ENCODE assay signal across 12 cellular contexts in the genomic region with DNA sequence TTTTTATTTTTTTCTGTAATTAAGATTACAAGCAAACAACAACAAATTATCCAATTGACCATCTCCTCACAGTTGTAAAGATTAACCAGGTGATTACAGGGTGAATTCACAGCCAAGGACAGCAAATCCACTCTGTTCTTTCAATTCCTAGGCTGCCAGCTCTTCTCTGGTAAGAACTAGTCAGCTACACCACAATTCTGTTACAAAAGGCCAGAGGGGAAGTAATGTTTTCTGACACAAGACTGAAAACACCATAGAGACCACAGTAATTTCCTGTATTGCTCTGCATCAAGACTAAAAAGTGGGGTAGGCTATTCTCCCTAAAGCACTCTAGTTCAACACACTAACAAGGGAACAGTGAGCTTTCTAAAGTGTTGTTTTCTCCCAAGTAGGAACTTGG. TPM values are rescaled to one million over a fixed set of nuclear protein-coding genes. Genes with fewer than 3 reads are reported as not detected.
DNase-seq lines count a peak whose midpoint lies in the region; ATAC-seq and TF ChIP-seq lines count a peak whose summit lies in the region.
"Had no signal": no experiment of that assay in that cellular context is flagged by ENCODE, and none has a peak within 500 bp of the region (broad histone marks: within the 10 kb centered on the region; RNA-seq: fewer than 3 reads in every experiment).

No MANE protein-coding gene starts in this region.

- CTCF ChIA-PET in SK-N-SH (lab: Yijun Ruan, JAX), result interaction anchor here (1.2 to 1.5 kb wide), 2 partner anchors 287 to 384 kb away, joined by 3 to 4 read pairs; no protein-coding TSS in a partner anchor

- H3K27ac ChIP-seq in SK-N-SH (ENCODE audit: low read depth in 2 of 2, low read length in 1 of 2), result no peak overlapping the region
- H3K27ac ChIP-seq: parathyroid adenoma had no signal

- no peaks in the 10 kb centered on the region for H3F3A ChIP-seq in SK-N-SH (replicated peaks; ENCODE audit: insufficient read depth)

- no peak for TF ChIP-seq POLR2A in NB4 (IDR thresholded peaks at IDR 0.05; ENCODE audit: extremely low read depth, insufficient read length)

- H3K9me3 ChIP-seq in SK-N-SH, result no peaks in the 10 kb centered on the region

- DNase-seq in NCI-H2196 (lab: John Stamatoyannopoulos, UW; ENCODE audit: unreplicated experiment), result peak; percentile 11
- no peak for DNase-seq in NCI-H2196 treated with DMSO at 0.1 percent for 48 hours (lab: John Stamatoyannopoulos, UW; ENCODE audit: unreplicated experiment)
- peak; percentile 33 for DNase-seq in NB4 (ENCODE audit: low read depth)
- DNase-seq in iris pigment epithelial cell (ENCODE audit: low read depth), result peak; percentile 2
- no peak for DNase-seq in SK-N-SH
- DNase-seq in GOT3 (lab: John Stamatoyannopoulos, UW), result no peak
- DNase-seq in GM19238 (ENCODE audit: insufficient read length, low spot score), result no peak
- DNase-seq: HFFc6, NCI-H1048 had no signal

- no peaks in the 10 kb centered on the region; a peak in 2 of 4 replicates for H3K4me1 ChIP-seq in SK-N-SH (ENCODE audit: control insufficient read depth in 1 of 2, insufficient read depth in 2 of 2, low read depth in 1 of 2, low read length in 1 of 2)
- H3K4me1 ChIP-seq: parathyroid adenoma had no signal

- H3K4me3 ChIP-seq in NB4 (ENCODE audit: low read depth, low read length) (no peak overlapping the region), SK-N-SH (ENCODE audit: low read depth in 2 of 2, low read length in 1 of 2) (no peak overlapping the region)

- no peak for TF ChIP-seq EP300 in SK-N-SH (IDR thresholded peaks at IDR 0.05; ENCODE audit: borderline replicate concordance in 1 of 2, low read depth in 1 of 2, low read length in 1 of 2)

- H3K36me3 ChIP-seq in SK-N-SH (replicated peaks in 1 of 2; ENCODE audit: control insufficient read depth in 1 of 2, insufficient read depth in 2 of 2, low read length in 1 of 2), result no peaks in the 10 kb centered on the region

- no peak for TF ChIP-seq RAD21 in SK-N-SH (IDR thresholded peaks at IDR 0.05; ENCODE audit: low read length)

- no peak overlapping the region for H3K9ac ChIP-seq in SK-N-SH
- H3K9ac ChIP-seq: parathyroid adenoma had no signal

- H3K79me2 ChIP-seq in SK-N-SH (ENCODE audit: insufficient read depth), result no peaks in the 10 kb centered on the region
- H3K79me2 ChIP-seq: parathyroid adenoma had no signal

- POLR2A ChIA-PET in SK-N-SH (lab: Yijun Ruan, JAX), result no interaction called here

- H3K4me2 ChIP-seq in SK-N-SH, result no peak overlapping the region

- no peak overlapping the region for H2AFZ ChIP-seq in SK-N-SH (ENCODE audit: low read depth)
- H2AFZ ChIP-seq: parathyroid adenoma had no signal

- H3K27me3 ChIP-seq in SK-N-SH (ENCODE audit: insufficient read depth), result no peaks in the 10 kb centered on the region

- no peaks in the 10 kb centered on the region for H3K9me2 ChIP-seq in SK-N-SH

- TF ChIP-seq CTCF in NB4 (IDR thresholded peaks at IDR 0.05; ENCODE audit: low read depth, low read length) (no peak), SK-N-SH (IDR thresholded peaks at IDR 0.05) (no peak)

- peak; percentile 72 for ATAC-seq in HG02678 (IDR thresholded peaks at IDR 0.05; ENCODE audit: unreplicated experiment)
- ATAC-seq: Right ventricle myocardium inferior had no signal

- no peaks in the 10 kb centered on the region for H4K20me1 ChIP-seq in SK-N-SH (ENCODE audit: insufficient read depth)

TF ChIP-seq in SK-N-SH, 30 proteins besides CTCF, POLR2A, EP300 and RAD21:
- TF ChIP-seq TAF1 (IDR thresholded peaks at IDR 0.05; ENCODE audit: borderline replicate concordance, low read depth, low read length) (no peak), NRF1 (IDR thresholded peaks at IDR 0.05; ENCODE audit: low read depth, low read length) (no peak)

RNA-seq across cellular contexts. Expression of a gene that starts 10.6 kb away (rescaled TPM):
- polyA plus RNA-seq in SK-N-SH (2012; rRNA removed), result not detected in 2 replicates
- 0.03 and 0.04 TPM in 2 replicates for polyA plus RNA-seq in SK-N-SH (2012; cell fraction: cytosol; rRNA removed)
- not detected in 2 replicates for polyA plus RNA-seq in SK-N-SH (2012; cell fraction: nucleus; rRNA removed)

Comparison
In these comparisons a context has a peak if more than half of its experiments do, and no peak if none do; other contexts are left out.
1. DNase-seq: peak in NCI-H2196 (single experiment), NB4 (single experiment) and iris pigment epithelial cell (single experiment); none in NCI-H2196 treated with DMSO at 0.1 percent for 48 hours (single experiment), SK-N-SH (single experiment), GOT3 (single experiment) and GM19238 (single experiment).